19 cellular contexts compared by ENCODE assay signal in genomic region chr9:1938135-1938534, GRCh38.
DNase-seq lines count a peak whose midpoint lies in the region; ATAC-seq and TF ChIP-seq lines count a peak whose summit lies in the region.
"Had no signal": no experiment of that assay in that cellular context is flagged by ENCODE, and none has a peak within 500 bp of the region (broad histone marks: within the 10 kb centered on the region; RNA-seq: fewer than 3 reads in every experiment).

No MANE protein-coding gene starts in this region.

- no peaks in the 10 kb centered on the region for H3K9me3 Mint-ChIP-seq in activated B cell treated with CpG ODN at 0.5 μM for 24 hours
- no peaks in the 10 kb centered on the region for H3K9me3 Mint-ChIP-seq in CD8-positive, alpha-beta T cell

- no peak overlapping the region for H3K4me3 ChIP-seq in CD8-positive, alpha-beta T cell (ENCODE audit: low read depth, low read length)
- H3K4me3 ChIP-seq: SJSA1 had no signal

- CTCF ChIA-PET in activated B cell treated with CpG ODN at 0.5 μM for 24 hours (lab: Charles Lee), result no interaction called here
- CTCF ChIA-PET in CD8-positive, alpha-beta T cell (lab: Charles Lee), result no interaction called here

- no peaks in the 10 kb centered on the region for H3K27me3 ChIP-seq in CD8-positive, alpha-beta T cell (ENCODE audit: insufficient read depth, low read length)
- H3K27me3 ChIP-seq: SJSA1 had no signal

- no peak overlapping the region for H3K4me3 Mint-ChIP-seq in activated B cell treated with CpG ODN at 0.5 μM for 24 hours
- no peak overlapping the region for H3K4me3 Mint-ChIP-seq in CD8-positive, alpha-beta T cell
- H3K4me3 Mint-ChIP-seq: activated naive CD8-positive, alpha-beta T cell; mesothelial cell of epicardium had no signal

- H3K4me1 ChIP-seq in CD8-positive, alpha-beta T cell (ENCODE audit: insufficient read depth, low read length), result no peaks in the 10 kb centered on the region
- H3K4me1 ChIP-seq: SJSA1 had no signal

- ATAC-seq in GM18858 (IDR thresholded peaks at IDR 0.05; ENCODE audit: unreplicated experiment) (peak; percentile 8), GM21528 (IDR thresholded peaks at IDR 0.05; ENCODE audit: low FRiP score, unreplicated experiment) (peak; percentile 31), HG03039 (IDR thresholded peaks at IDR 0.05; ENCODE audit: unreplicated experiment) (peak; percentile 20), activated B cell treated with CpG ODN at 0.5 μM for 24 hours (ENCODE audit: low read depth) (no peak), GM18519 (IDR thresholded peaks at IDR 0.05; ENCODE audit: low FRiP score, unreplicated experiment) (no peak)
- ATAC-seq in CD8-positive, alpha-beta T cell, result no peak
- ATAC-seq: right cardiac atrium had no signal

- H3K27ac ChIP-seq in CD8-positive, alpha-beta T cell (ENCODE audit: low read depth, low read length), result no peak overlapping the region
- H3K27ac ChIP-seq: SJSA1 had no signal

- H3K36me3 Mint-ChIP-seq in activated B cell treated with CpG ODN at 0.5 μM for 24 hours (ENCODE audit: low read depth), result no peaks in the 10 kb centered on the region
- no peaks in the 10 kb centered on the region for H3K36me3 Mint-ChIP-seq in CD8-positive, alpha-beta T cell
- H3K36me3 Mint-ChIP-seq: activated naive CD8-positive, alpha-beta T cell; mesothelial cell of epicardium had no signal

- H3K4me1 Mint-ChIP-seq in activated B cell treated with CpG ODN at 0.5 μM for 24 hours, result peaks cover 25% of the 10 kb centered on the region
- peaks cover 2% of the 10 kb centered on the region for H3K4me1 Mint-ChIP-seq in CD8-positive, alpha-beta T cell (ENCODE audit: low read depth)
- H3K4me1 Mint-ChIP-seq: mesothelial cell of epicardium had no signal

- DNase-seq in activated B cell treated with CpG ODN at 0.5 μM for 24 hours, result no peak
- DNase-seq in CD8-positive, alpha-beta T cell, result no peak
- DNase-seq in NCI-H2196 (lab: John Stamatoyannopoulos, UW; ENCODE audit: unreplicated experiment), result no peak
- no peak for DNase-seq in stimulated activated CD8-positive, alpha-beta memory T cell treated with anti-CD3 and anti-CD28 coated beads, Interleukin-4, amount 100 ng/mL, for 48 hours
- DNase-seq: Calu3; effector CD4-positive, alpha-beta T cell; GDM1; kidney; NCI-H187 treated with DMSO at 0.1 percent for 48 hours; NCI-H524 treated with DMSO at 0.1 percent for 48 hours; OCI-M1; right cardiac atrium had no signal

- no peaks in the 10 kb centered on the region for H3K27me3 Mint-ChIP-seq in activated B cell treated with CpG ODN at 0.5 μM for 24 hours
- H3K27me3 Mint-ChIP-seq in CD8-positive, alpha-beta T cell (ENCODE audit: low read depth), result peaks cover 5% of the 10 kb centered on the region

- no peaks in the 10 kb centered on the region for H3K36me3 ChIP-seq in CD8-positive, alpha-beta T cell (ENCODE audit: insufficient read depth, low read length)
- H3K36me3 ChIP-seq: SJSA1 had no signal

- no peaks in the 10 kb centered on the region for H3K9me3 ChIP-seq in CD8-positive, alpha-beta T cell (ENCODE audit: low read length)
- H3K9me3 ChIP-seq: SJSA1 had no signal

- H3K27ac Mint-ChIP-seq in activated B cell treated with CpG ODN at 0.5 μM for 24 hours, result peak overlapping the region; percentile 63
- no peak overlapping the region for H3K27ac Mint-ChIP-seq in CD8-positive, alpha-beta T cell
- H3K27ac Mint-ChIP-seq: activated naive CD8-positive, alpha-beta T cell; mesothelial cell of epicardium had no signal

- POLR2A ChIA-PET in activated B cell treated with CpG ODN at 0.5 μM for 24 hours (lab: Charles Lee), result no interaction called here
- POLR2A ChIA-PET in CD8-positive, alpha-beta T cell (lab: Charles Lee), result no interaction called here

- intact Hi-C loops in activated B cell treated with CpG ODN at 0.5 μM for 24 hours (cut with micrococcal nuclease), result loop anchor here (2.0 kb wide), 2 partner anchors 77 to 149 kb away; partner anchors contain the start of gene SMARCA2
- intact Hi-C loops in CD8-positive, alpha-beta T cell (cut with DNase I, micrococcal nuclease), result no loop called here

- TF ChIP-seq CTCF in activated B cell treated with CpG ODN at 0.5 μM for 24 hours (IDR thresholded peaks at IDR 0.05), result no peak
- no peak for TF ChIP-seq CTCF in CD8-positive, alpha-beta T cell (IDR thresholded peaks at IDR 0.05)

Comparison
In these comparisons a context has a peak if more than half of its experiments do, and no peak if none do; other contexts are left out.
1. ATAC-seq: peak in GM18858 (single experiment), GM21528 (single experiment) and HG03039 (single experiment); none in activated B cell treated with CpG ODN at 0.5 μM for 24 hours (single experiment), CD8-positive, alpha-beta T cell (single experiment) and GM18519 (single experiment).